In genomic region chr2:134593500-134593899, GRCh38 we compare ENCODE assay signal across 1 cellular context.
TF ChIP-seq lines count a peak whose summit lies in the region.

No MANE protein-coding gene starts in this region.

TF ChIP-seq in GM23338, 12 proteins besides CTCF, POLR2A, EP300 and RAD21 (continued from another document):
- TF ChIP-seq REST (IDR thresholded peaks at IDR 0.05; ENCODE audit: unreplicated experiment) (no peak), ZNF331 (CRISPR knock-in tag; IDR thresholded peaks at IDR 0.05; ENCODE audit: low read depth) (no peak), POLR2AphosphoS5 (IDR thresholded peaks at IDR 0.05; ENCODE audit: low read depth) (no peak)
